Comparison of ENCODE assay signal across 9 cellular contexts in genomic region chr6:87237804-87238203, GRCh38.
DNase-seq lines count a peak whose midpoint lies in the region; ATAC-seq, FAIRE-seq and TF ChIP-seq lines count a peak whose summit lies in the region.
"Had no signal": no experiment of that assay in that cellular context is flagged by ENCODE, and none has a peak within 500 bp of the region (broad histone marks: within the 10 kb centered on the region; RNA-seq: fewer than 3 reads in every experiment).

No MANE protein-coding gene starts in this region.

- DNase-seq in AG04450 (ENCODE audit: low read depth, low spot score) = no peak
- DNase-seq in GM18507 (ENCODE audit: extremely low spot score, insufficient read length, low read depth) = no peak
- peak; percentile 62 for DNase-seq in OCI-M1 (lab: John Stamatoyannopoulos, UW)
- no peak for DNase-seq in epithelial cell of proximal tubule (ENCODE audit: low read depth)
- DNase-seq in progenitor cell of endocrine pancreas (ENCODE audit: low spot score, unreplicated experiment) = no peak
- DNase-seq in NCI-H526 (lab: John Stamatoyannopoulos, UW) = no peak
- no peak for DNase-seq in middle frontal gyrus (ENCODE audit: extremely low spot score, low spot score)

- TF ChIP-seq CTCF in AG04450 (IDR thresholded peaks at IDR 0.05; ENCODE audit: low read depth, low read length) (peak; percentile 64), epithelial cell of proximal tubule (conservative IDR thresholded peaks at IDR 0.05; ENCODE audit: low read depth, low read length) (peak; percentile 50), progenitor cell of endocrine pancreas (IDR thresholded peaks at IDR 0.05; ENCODE audit: unreplicated experiment) (peak; percentile 50)

- CTCF ChIA-PET in AG04450 (lab: Charles Lee) = interaction anchor here (0.6 to 1.7 kb wide), 14 partner anchors 9 to 102 kb away, joined by 3 to 11 read pairs (median 4); no protein-coding TSS in a partner anchor

- H3K9me3 ChIP-seq in AG04450 (ENCODE audit: control insufficient read depth, insufficient read depth, low read length) = no peaks in the 10 kb centered on the region; the same call in 1 of the 2 replicates
- H3K9me3 ChIP-seq: HAP-1 had no signal

- POLR2A ChIA-PET in AG04450 (lab: Yijun Ruan, JAX) = no interaction called here

- peaks cover 37% of the 10 kb centered on the region for H3K36me3 Mint-ChIP-seq in progenitor cell of endocrine pancreas (ENCODE audit: insufficient read depth)

- no peak overlapping the region for H3K4me3 ChIP-seq in AG04450 (ENCODE audit: low read depth, low read length)
- H3K4me3 ChIP-seq in epithelial cell of proximal tubule (ENCODE audit: low read depth, low read length) = no peak overlapping the region
- H3K4me3 ChIP-seq: HAP-1 had no signal

- no peak for ATAC-seq in GM21367 (IDR thresholded peaks at IDR 0.05; ENCODE audit: unreplicated experiment)

- no peaks in the 10 kb centered on the region for H3K27me3 ChIP-seq in AG04450 (ENCODE audit: control insufficient read depth, insufficient read depth, low read length)

- no peak overlapping the region for H3K4me3 Mint-ChIP-seq in progenitor cell of endocrine pancreas (ENCODE audit: low read depth)

- no peak overlapping the region for H3K27ac ChIP-seq in AG04450 (ENCODE audit: low read depth, low read length)

- peaks cover 3% of the 10 kb centered on the region for H3K4me1 Mint-ChIP-seq in progenitor cell of endocrine pancreas (ENCODE audit: low read depth)

- H3K9me3 Mint-ChIP-seq in progenitor cell of endocrine pancreas (ENCODE audit: low read depth) = peaks cover 3% of the 10 kb centered on the region

- no peaks in the 10 kb centered on the region for H3K27me3 Mint-ChIP-seq in progenitor cell of endocrine pancreas

- H3K27ac Mint-ChIP-seq in progenitor cell of endocrine pancreas = no peak overlapping the region

- FAIRE-seq in GM18507 (lab: Jason Lieb, UNC) = peak; percentile 59
